Comparison of ENCODE assay signal across 30 cellular contexts in genomic region chr13:25180450-25180794, GRCh38. TPM values are rescaled to one million over a fixed set of nuclear protein-coding genes. Genes with fewer than 3 reads are reported as not detected.
A peak's percentile ranks its signal among the peaks of the same experiment; 100 is the strongest.
DNase-seq lines count a peak whose midpoint lies in the region; ATAC-seq, FAIRE-seq and TF ChIP-seq lines count a peak whose summit lies in the region.
"Had no signal": no experiment of that assay in that cellular context is flagged by ENCODE, and none has a peak within 500 bp of the region (broad histone marks: within the 10 kb centered on the region; RNA-seq: fewer than 3 reads in every experiment).

No MANE protein-coding gene starts in this region.

- DNase-seq in GM12892 (ENCODE audit: insufficient read length), result no peak
- DNase-seq in activated B cell treated with CpG ODN at 0.5 μM for 24 hours, result no peak
- DNase-seq in neuronal stem cell (ENCODE audit: low spot score), result no peak
- no peak for DNase-seq in NCI-H2227 (lab: John Stamatoyannopoulos, UW; ENCODE audit: unreplicated experiment)
- no peak for DNase-seq in pons (ENCODE audit: low spot score)
- DNase-seq in stimulated activated naive CD8-positive, alpha-beta T cell treated with anti-CD3 and anti-CD28 coated beads, Interleukin-15, amount 100 ng/mL, for 72 hours, result no peak
- DNase-seq in T1000 (lab: John Stamatoyannopoulos, UW), result no peak
- DNase-seq: activated CD4-positive, alpha-beta memory T cell treated with anti-CD3 and anti-CD28 coated beads, Interleukin-2, amount 10 ng/mL, durations not matched to agents 7 days and 5 days; activated naive CD4-positive, alpha-beta T cell; amniotic stem cell; CD4-positive, alpha-beta T cell; DMS153; foreskin melanocyte; GDM1; NCI-H1092; NCI-H1930; pancreas; right lobe of liver; SK-N-SH; stimulated activated CD4-positive, alpha-beta T cell treated with anti-CD3 and anti-CD28 coated beads, Interleukin-15, amount 100 ng/mL, for 24 hours; thyroid gland had no signal

- no peak overlapping the region for H2BK120ac ChIP-seq in neuronal stem cell (ENCODE audit: low read depth, low read length)

- no peak overlapping the region for H3K23ac ChIP-seq in neuronal stem cell (ENCODE audit: low read depth, low read length, poor library complexity)

- H3K27ac ChIP-seq in neuronal stem cell (replicated peaks; ENCODE audit: low read length), result no peak overlapping the region
- H3K27ac ChIP-seq: pancreas, right lobe of liver, thyroid gland had no signal

- H3K27me3 ChIP-seq in neuronal stem cell (ENCODE audit: control insufficient read depth in 3 of 3, insufficient read depth in 3 of 3, low read depth in 1 of 3, low read length in 3 of 3), result no peaks in the 10 kb centered on the region
- H3K27me3 ChIP-seq: right lobe of liver, thyroid gland had no signal

- no peaks in the 10 kb centered on the region for H3K79me1 ChIP-seq in neuronal stem cell (ENCODE audit: low read depth, low read length)

- no peak overlapping the region for H3K4ac ChIP-seq in neuronal stem cell (ENCODE audit: low read length)

- H4K8ac ChIP-seq in neuronal stem cell (ENCODE audit: low read depth, low read length), result no peak overlapping the region

- no peak overlapping the region for H3K9ac ChIP-seq in neuronal stem cell (ENCODE audit: low read depth, low read length, poor library complexity)
- H3K9ac ChIP-seq: SK-N-SH had no signal

- H3K36me3 ChIP-seq in neuronal stem cell (replicated peaks in 1 of 2; ENCODE audit: control insufficient read depth in 2 of 2, insufficient read depth in 2 of 2, low read length in 2 of 2), result no peaks in the 10 kb centered on the region
- H3K36me3 ChIP-seq: pancreas, right lobe of liver, thyroid gland had no signal

- no peak overlapping the region for H3K4me3 Mint-ChIP-seq in activated B cell treated with CpG ODN at 0.5 μM for 24 hours
- no peak overlapping the region for H3K4me3 Mint-ChIP-seq in stimulated activated naive CD8-positive, alpha-beta T cell treated with anti-CD3 and anti-CD28 coated beads, Interleukin-15, amount 100 ng/mL, for 72 hours
- H3K4me3 Mint-ChIP-seq: activated CD4-positive, alpha-beta memory T cell treated with anti-CD3 and anti-CD28 coated beads, Interleukin-2, amount 10 ng/mL, durations not matched to agents 7 days and 5 days; CD4-positive, alpha-beta T cell; WTC11 had no signal

- CTCF ChIA-PET in activated B cell treated with CpG ODN at 0.5 μM for 24 hours (lab: Charles Lee), result no interaction called here

- H2AK5ac ChIP-seq in neuronal stem cell (ENCODE audit: low read depth, low read length), result no peak overlapping the region

- peaks cover 12% of the 10 kb centered on the region for H3K27me3 Mint-ChIP-seq in activated B cell treated with CpG ODN at 0.5 μM for 24 hours
- peaks cover 85% of the 10 kb centered on the region for H3K27me3 Mint-ChIP-seq in stimulated activated naive CD8-positive, alpha-beta T cell treated with anti-CD3 and anti-CD28 coated beads, Interleukin-15, amount 100 ng/mL, for 72 hours

- no CpG with 5 or more reads among the region's 7 CpGs for WGBS in neuronal stem cell (ENCODE audit: extremely low coverage in 2 of 2, insufficient read length in 2 of 2, insufficient replicate concordance in 1 of 2), 2 donors

- H2BK5ac ChIP-seq in neuronal stem cell (ENCODE audit: low read length), result no peak overlapping the region

- H3K9me3 Mint-ChIP-seq in activated B cell treated with CpG ODN at 0.5 μM for 24 hours, result no peaks in the 10 kb centered on the region
- H3K9me3 Mint-ChIP-seq in stimulated activated naive CD8-positive, alpha-beta T cell treated with anti-CD3 and anti-CD28 coated beads, Interleukin-15, amount 100 ng/mL, for 72 hours, result peaks cover 0 to 7% of the 10 kb centered on the region in 2 donors
- H3K9me3 Mint-ChIP-seq: activated CD4-positive, alpha-beta memory T cell treated with anti-CD3 and anti-CD28 coated beads, Interleukin-2, amount 10 ng/mL, durations not matched to agents 7 days and 5 days; CD4-positive, alpha-beta T cell had no signal

- peaks cover 10 to 17% of the 10 kb centered on the region in 2 donors for H3K4me1 ChIP-seq in neuronal stem cell (ENCODE audit: control insufficient read depth in 2 of 2, insufficient read depth in 1 of 2, low read depth in 1 of 2, low read length in 2 of 2)
- H3K4me1 ChIP-seq: pancreas, right lobe of liver, thyroid gland had no signal

- TF ChIP-seq CTCF in activated B cell treated with CpG ODN at 0.5 μM for 24 hours (IDR thresholded peaks at IDR 0.05), result no peak

- H3K4me3 ChIP-seq in neuronal stem cell (ENCODE audit: low read length in 2 of 2), result peak overlapping the region in 1 of 2 donors; percentile 2
- H3K4me3 ChIP-seq: pancreas, right lobe of liver, thyroid gland had no signal

- no peak for TF ChIP-seq POLR2A in GM12892 (IDR thresholded peaks at IDR 0.05; ENCODE audit: low read depth, low read length)

- POLR2A ChIA-PET in activated B cell treated with CpG ODN at 0.5 μM for 24 hours (lab: Charles Lee), result interaction anchor here (1.7 kb wide), 1 partner anchor 107 kb away, joined by 5 read pairs; the partner anchor contains the start of gene MTMR6

- no peak overlapping the region for H4K91ac ChIP-seq in neuronal stem cell (ENCODE audit: low read depth, low read length, poor library complexity)

- H3K9me3 ChIP-seq in neuronal stem cell (replicated peaks in 1 of 2; ENCODE audit: control insufficient read depth in 2 of 2, insufficient read depth in 1 of 2, low read depth in 1 of 2, low read length in 2 of 2), result peaks cover 0 to 27% of the 10 kb centered on the region in 2 donors
- H3K9me3 ChIP-seq: pancreas, right lobe of liver, SK-N-SH, thyroid gland had no signal

- intact Hi-C loops in activated B cell treated with CpG ODN at 0.5 μM for 24 hours (cut with micrococcal nuclease), result loop anchor here (5.0 kb wide), 1 partner anchor 107 kb away; the partner anchor contains the start of gene MTMR6

- peak overlapping the region; percentile 6 for H3K27ac Mint-ChIP-seq in activated B cell treated with CpG ODN at 0.5 μM for 24 hours
- no peak overlapping the region for H3K27ac Mint-ChIP-seq in stimulated activated naive CD8-positive, alpha-beta T cell treated with anti-CD3 and anti-CD28 coated beads, Interleukin-15, amount 100 ng/mL, for 72 hours
- H3K27ac Mint-ChIP-seq: activated CD4-positive, alpha-beta memory T cell treated with anti-CD3 and anti-CD28 coated beads, Interleukin-2, amount 10 ng/mL, durations not matched to agents 7 days and 5 days; CD4-positive, alpha-beta T cell had no signal

- H2AFZ ChIP-seq in neuronal stem cell (ENCODE audit: low read length), result peak overlapping the region; percentile 86

- no peak overlapping the region for H3K4me2 ChIP-seq in neuronal stem cell (ENCODE audit: insufficient read depth, low read length, poor library complexity, severe bottlenecking)
- H3K4me2 ChIP-seq: SK-N-SH had no signal

- FAIRE-seq in GM12892 (lab: Jason Lieb, UNC), result peak; percentile 93
- FAIRE-seq: keratinocyte, pancreas had no signal

- peak overlapping the region; percentile 78 for H3K18ac ChIP-seq in neuronal stem cell (ENCODE audit: low read length)

- no peak overlapping the region for H2BK15ac ChIP-seq in neuronal stem cell (ENCODE audit: low read length)

- no peak overlapping the region for H3K14ac ChIP-seq in neuronal stem cell (ENCODE audit: low read length)

- no peaks in the 10 kb centered on the region for H3K36me3 Mint-ChIP-seq in activated B cell treated with CpG ODN at 0.5 μM for 24 hours (ENCODE audit: low read depth)
- H3K36me3 Mint-ChIP-seq: WTC11 had no signal

- H2BK12ac ChIP-seq in neuronal stem cell (ENCODE audit: low read length), result no peak overlapping the region

- ATAC-seq in HG03066 (IDR thresholded peaks at IDR 0.05; ENCODE audit: low read depth, unreplicated experiment) (peak; percentile 18), activated B cell treated with CpG ODN at 0.5 μM for 24 hours (ENCODE audit: low read depth) (no peak)
- no peak for ATAC-seq in stimulated activated naive CD8-positive, alpha-beta T cell treated with anti-CD3 and anti-CD28 coated beads, Interleukin-15, amount 100 ng/mL, for 72 hours
- ATAC-seq: pancreas, right lobe of liver had no signal

- H3K4me1 Mint-ChIP-seq in activated B cell treated with CpG ODN at 0.5 μM for 24 hours, result peaks cover 41% of the 10 kb centered on the region
- H3K4me1 Mint-ChIP-seq in stimulated activated naive CD8-positive, alpha-beta T cell treated with anti-CD3 and anti-CD28 coated beads, Interleukin-15, amount 100 ng/mL, for 72 hours, result peaks cover 6% of the 10 kb centered on the region
- H3K4me1 Mint-ChIP-seq: activated CD4-positive, alpha-beta memory T cell treated with anti-CD3 and anti-CD28 coated beads, Interleukin-2, amount 10 ng/mL, durations not matched to agents 7 days and 5 days had no signal

RNA-seq across cellular contexts. Expression of gene AMER2, which starts 8.3 kb away (rescaled TPM):
- 0.47 TPM for polyA plus RNA-seq in GM12892 (2012; ENCODE audit: missing spikeins)
- total RNA-seq in activated B cell treated with CpG ODN at 0.5 μM for 24 hours, result not detected in 2 replicates
- 0.35 TPM for polyA plus RNA-seq in neuronal stem cell (2013, experiment 1 of 2)
- 0.32 TPM for polyA plus RNA-seq in neuronal stem cell (2013, experiment 2 of 2)
- total RNA-seq: activated CD4-positive, alpha-beta memory T cell treated with anti-CD3 and anti-CD28 coated beads, Interleukin-2, amount 10 ng/mL, durations not matched to agents 7 days and 5 days; cardiac septum; CD4-positive, alpha-beta T cell; lung microvascular endothelial cell; pancreas; right lobe of liver; RPMI7951; T-helper 2 cell treated with Interferon-gamma antibody and Interleukin-4, amounts not matched to agents 100 ng/mL and 5 ng/mL, for 36 hours had no signal
- polyA plus RNA-seq: AG04450, esophagus, keratinocyte, SK-N-SH had no signal
